In the genomic region with DNA sequence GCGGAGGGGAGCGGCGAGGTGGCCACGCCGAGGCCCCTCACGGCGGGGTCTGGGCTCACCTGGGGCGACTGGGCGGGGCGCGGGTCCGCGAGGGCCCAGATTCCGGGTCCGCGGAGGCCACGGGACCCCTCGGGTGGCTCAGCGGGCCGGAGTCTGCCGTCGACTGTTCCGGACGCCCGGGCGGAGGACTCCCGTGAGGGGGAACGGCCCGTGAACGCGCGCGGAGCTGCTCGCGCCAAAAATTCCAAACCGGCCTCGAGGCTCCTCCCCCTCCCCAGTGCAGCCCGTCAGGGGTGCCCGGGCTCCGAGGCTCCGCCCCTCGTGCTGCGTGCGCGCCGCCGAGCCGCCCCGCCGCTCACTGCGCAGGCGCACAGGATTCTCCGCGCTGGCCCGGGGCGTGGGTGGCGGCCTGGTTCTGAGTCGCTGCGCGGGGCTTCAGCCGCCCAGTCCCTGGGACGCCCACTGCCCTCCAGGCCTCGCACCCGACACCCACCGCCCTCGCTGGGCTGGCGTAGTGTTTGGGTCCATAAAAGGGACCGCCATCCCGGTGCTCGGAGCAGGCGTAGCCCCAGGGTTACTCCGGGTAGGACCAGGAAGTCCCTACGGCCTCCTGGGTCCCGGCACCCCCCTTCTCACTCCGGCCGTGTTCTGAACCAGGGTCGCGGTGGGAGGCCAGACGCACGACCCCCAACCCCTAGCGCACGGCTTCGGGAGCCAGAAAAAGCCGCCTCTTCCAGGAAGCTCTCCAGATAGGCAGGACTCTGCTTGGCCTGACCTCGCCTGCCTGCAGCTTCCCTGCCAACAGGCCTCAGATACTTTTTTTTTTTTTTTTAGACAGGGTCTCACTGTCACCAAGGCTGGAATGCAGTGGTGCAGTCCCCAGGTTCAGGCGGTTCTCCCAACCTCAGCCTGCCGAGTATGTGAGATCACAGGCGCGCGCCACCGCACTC, we compare ENCODE assay signal across 8 cellular contexts. TPM values are rescaled to one million over a fixed set of nuclear protein-coding genes. Genes with fewer than 3 reads are reported as not detected.
DNase-seq lines count a peak whose midpoint lies in the region; ATAC-seq and TF ChIP-seq lines count a peak whose summit lies in the region.

A gene (minus strand): TSS at position 220 of the 950 bp plus-strand sequence. CDS start 789 bp downstream, outside the sequence.

- TSS peak; percentile 78 for BruUV-seq in PC-3 (replicated peaks; lab: Mats Ljungman, UMichigan)

- peaks cover 19% of the 10 kb centered on the region for H3K4me1 ChIP-seq in PC-3 (ENCODE audit: insufficient read depth, low read length)
- peaks cover 12 to 19% of the 10 kb centered on the region in 2 donors for H3K4me1 ChIP-seq in mucosa of rectum (ENCODE audit: control insufficient read depth in 2 of 2, insufficient read depth in 2 of 2, low read length in 2 of 2)

- intact Hi-C loops in PC-3 (cut with micrococcal nuclease) = loop anchor here (1.0 kb wide), 1 partner anchor 44 kb away; a partner anchor contains a TSS

- peak within 1 kb of the TSS; percentile 98 for H3K9ac ChIP-seq in PC-3 (ENCODE audit: low read length)
- peak within 1 kb of the TSS; percentile 84 to 94 for H3K9ac ChIP-seq in mucosa of rectum (ENCODE audit: low read depth in 1 of 2, low read length in 2 of 2)

- ATAC-seq in GM21515 (IDR thresholded peaks at IDR 0.05; ENCODE audit: unreplicated experiment) = peak; percentile 68
- peak; percentile 71 for ATAC-seq in PC-3

- no peaks in the 10 kb centered on the region for H4K20me1 ChIP-seq in PC-3 (ENCODE audit: low read length)

- no peaks in the 10 kb centered on the region for H3K9me2 ChIP-seq in PC-3 (replicated peaks; ENCODE audit: low read length)

- H3K4me3 ChIP-seq in PC-3 (ENCODE audit: low read length) (peak within 1 kb of the TSS; percentile 93), mucosa of rectum (ENCODE audit: low read length in 2 of 2) (peak within 1 kb of the TSS; percentile 73 to 87)

- CTCF ChIA-PET in PC-3 (lab: Charles Lee) = no interaction called here

- H3K9me3 ChIP-seq in PC-3 (ENCODE audit: low read length) = no peaks in the 10 kb centered on the region
- H3K9me3 ChIP-seq in mucosa of rectum (ENCODE audit: control insufficient read depth in 2 of 2, low read length in 2 of 2) = no peaks in the 10 kb centered on the region

- no peak for TF ChIP-seq CTCF in PC-3 (conservative IDR thresholded peaks at IDR 0.05; ENCODE audit: low read depth, low read length)

- H3K79me2 ChIP-seq in PC-3 (ENCODE audit: low read length) = peaks cover 34% of the 10 kb centered on the region

- H3K27ac ChIP-seq in PC-3 (ENCODE audit: low read length) (peak within 1 kb of the TSS; percentile 65), mucosa of rectum (ENCODE audit: low read depth in 2 of 2, low read length in 2 of 2) (peak within 1 kb of the TSS; percentile 77 to 89)

- H2AFZ ChIP-seq in PC-3 (ENCODE audit: low read length) = peak within 1 kb of the TSS; percentile 66

- H3F3A ChIP-seq in PC-3 (ENCODE audit: low read length, unreplicated experiment) = no peaks in the 10 kb centered on the region

- DNase-seq in DMS 273 (lab: John Stamatoyannopoulos, UW; ENCODE audit: unreplicated experiment) = peak; percentile 96
- peak; percentile 99 for DNase-seq in HuH-7 (ENCODE audit: low spot score)
- peak; percentile 88 for DNase-seq in PC-3
- DNase-seq in activated T-cell treated with anti-CD3 and anti-CD28 coated beads, Interleukin-2, amount 50 U/mL, for 1 hour = peak; percentile 97
- peak; percentile 94 to 98 for DNase-seq in erythroblast (lab: John Stamatoyannopoulos, UW)
- DNase-seq in stimulated activated CD8-positive, alpha-beta memory T cell treated with anti-CD3 and anti-CD28 coated beads, Interleukin-4, amount 100 ng/mL, for 4 hours (ENCODE audit: low read depth in 2 of 2, low spot score in 1 of 2) = peak; percentile 85 to 86

- peak; percentile 96 for TF ChIP-seq POLR2A in erythroblast (IDR thresholded peaks at IDR 0.05; ENCODE audit: low read length)

- POLR2A ChIA-PET in PC-3 (lab: Charles Lee; ENCODE audit: unreplicated experiment) = interaction anchor here (0.6 kb wide), 1 partner anchor 68 kb away, joined by 6 read pairs; no protein-coding TSS in a partner anchor

- H3K36me3 ChIP-seq in PC-3 (ENCODE audit: low read depth, low read length) (peaks cover 5% of the 10 kb centered on the region; the same call in 1 of the 2 replicates), mucosa of rectum (ENCODE audit: control insufficient read depth in 2 of 2, insufficient read depth in 2 of 2, low read length in 2 of 2) (no peaks in the 10 kb centered on the region)

- H3K4me2 ChIP-seq in PC-3 (ENCODE audit: low read length) = peak within 1 kb of the TSS; percentile 98

- H3K27me3 ChIP-seq in PC-3 (ENCODE audit: low read length) = no peaks in the 10 kb centered on the region
- no peaks in the 10 kb centered on the region for H3K27me3 ChIP-seq in mucosa of rectum (ENCODE audit: control insufficient read depth in 2 of 2, insufficient read depth in 2 of 2, low read length in 2 of 2)

RNA-seq across cellular contexts. Expression of the gene that starts here (rescaled TPM):
- total RNA-seq in PC-3 (2014; rRNA removed) = 51.9 and 109 TPM in 2 replicates

Comparison
In these comparisons a context has a peak if more than half of its experiments do, and no peak if none do; other contexts are left out.
1. Peak in every context shown above with its lines: DNase-seq, ATAC-seq, H3K4me3 ChIP-seq and H3K27ac ChIP-seq.